8 cellular contexts compared by ENCODE assay signal in the genomic region with DNA sequence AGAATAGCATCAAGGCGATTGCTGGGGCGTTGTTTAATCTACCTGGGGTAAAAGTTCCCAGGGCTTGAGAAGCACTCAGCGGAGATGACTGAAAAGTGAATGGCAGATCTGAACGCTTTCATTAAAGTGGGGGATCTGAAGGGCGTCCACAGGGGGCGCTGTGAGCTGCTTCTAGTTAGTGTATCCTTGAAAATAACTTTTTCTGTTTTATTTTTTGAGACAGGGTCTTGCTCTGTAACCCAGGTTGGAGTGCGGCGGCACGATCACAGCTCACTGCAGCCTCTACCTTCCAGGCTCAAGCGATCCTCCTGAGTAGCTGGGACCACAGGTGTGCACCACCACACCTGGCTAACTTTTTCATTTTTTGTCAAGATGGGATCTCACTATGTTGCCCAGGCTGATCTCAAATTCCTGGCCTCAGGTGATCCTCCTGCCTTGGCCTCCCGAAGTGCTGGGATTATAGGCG.
DNase-seq lines count a peak whose midpoint lies in the region; ATAC-seq, FAIRE-seq and TF ChIP-seq lines count a peak whose summit lies in the region.

No MANE protein-coding gene starts in this region.

- no peaks in the 10 kb centered on the region for H3K27me3 Mint-ChIP-seq in activated T-cell treated with anti-CD3 and anti-CD28 coated beads, Interleukin-2, amount 50 U/mL, for 4 hours (ENCODE audit: low read depth)
- no peaks in the 10 kb centered on the region for H3K27me3 Mint-ChIP-seq in stimulated activated naive B cell treated with anti-CD40 and anti-IgM and Interleukin-4, amounts not matched to agents 10 μg/mL and 1 μg/mL and 100 μg/mL, for 72 hours

- H3K4me2 ChIP-seq in endothelial cell of umbilical vein (ENCODE audit: insufficient read depth, low read length): no peak overlapping the region

- TF ChIP-seq POLR2A in endothelial cell of umbilical vein (IDR thresholded peaks at IDR 0.05; ENCODE audit: low read depth, low read length) (no peak), suprapubic skin (IDR thresholded peaks at IDR 0.05) (no peak)

- TF ChIP-seq CTCF in endothelial cell of umbilical vein (IDR thresholded peaks at IDR 0.05; ENCODE audit: extremely low read depth in 1 of 2, insufficient read depth in 1 of 2, low read depth in 1 of 2, low read length in 2 of 2) (peak; percentile 49 to 56), suprapubic skin (IDR thresholded peaks at IDR 0.05) (peak in 1 of 2 donors; percentile 16)

- no peak overlapping the region for H3K27ac Mint-ChIP-seq in stimulated activated naive B cell treated with anti-CD40 and anti-IgM and Interleukin-4, amounts not matched to agents 10 μg/mL and 1 μg/mL and 100 μg/mL, for 72 hours

- no peak for FAIRE-seq in endothelial cell of umbilical vein (lab: Jason Lieb, UNC)

- H2AFZ ChIP-seq in endothelial cell of umbilical vein (ENCODE audit: low read depth, low read length): no peak overlapping the region

- H3K79me2 ChIP-seq in endothelial cell of umbilical vein (ENCODE audit: control insufficient read depth, insufficient read depth, low read length): no peaks in the 10 kb centered on the region

- H4K20me1 ChIP-seq in endothelial cell of umbilical vein (replicated peaks; ENCODE audit: control insufficient read depth, extremely low read depth, insufficient read depth, low read length): no peaks in the 10 kb centered on the region

- no peaks in the 10 kb centered on the region for H3K4me1 Mint-ChIP-seq in activated T-cell treated with anti-CD3 and anti-CD28 coated beads, Interleukin-2, amount 50 U/mL, for 4 hours (ENCODE audit: low read depth)
- H3K4me1 Mint-ChIP-seq in stimulated activated naive B cell treated with anti-CD40 and anti-IgM and Interleukin-4, amounts not matched to agents 10 μg/mL and 1 μg/mL and 100 μg/mL, for 72 hours: peaks cover 0 to 1% of the 10 kb centered on the region in 2 donors

- dilution Hi-C loops in endothelial cell of umbilical vein (cut with MboI; ENCODE audit: extremely low pct_ligation_motif_present, low sequenced_read_pairs): no loop called here

- H3K4me1 ChIP-seq in endothelial cell of umbilical vein (ENCODE audit: control insufficient read depth, extremely low read depth, insufficient read depth, low read length): no peaks in the 10 kb centered on the region
- no peaks in the 10 kb centered on the region for H3K4me1 ChIP-seq in suprapubic skin

- no peaks in the 10 kb centered on the region for H3K9me1 ChIP-seq in endothelial cell of umbilical vein (replicated peaks; ENCODE audit: control insufficient read depth, extremely low read depth, insufficient read depth, low read length)

- DNase-seq in activated T-cell treated with anti-CD3 and anti-CD28 coated beads for 1 hour (ENCODE audit: low read depth) (peak; percentile 35), RKO (ENCODE audit: low spot score) (peak; percentile 19), endothelial cell of umbilical vein (ENCODE audit: low read depth, low spot score) (no peak), suprapubic skin (ENCODE audit: low spot score in 2 of 2) (peak; percentile 8 to 33), cerebellum (ENCODE audit: low spot score) (no peak), pons (ENCODE audit: low spot score) (no peak)
- DNase-seq in activated T-cell treated with anti-CD3 and anti-CD28 coated beads, Interleukin-2, amount 50 U/mL, for 4 hours: no peak
- DNase-seq in stimulated activated naive B cell treated with anti-CD40 and anti-IgM and Interleukin-4, amounts not matched to agents 10 μg/mL and 1 μg/mL and 100 μg/mL, for 72 hours: no peak

- H3K36me3 ChIP-seq in endothelial cell of umbilical vein (ENCODE audit: control insufficient read depth in 2 of 2, extremely low read depth in 1 of 2, insufficient read depth in 2 of 2, low read length in 2 of 2) (peaks cover 0 to 4% of the 10 kb centered on the region in 2 experiments), suprapubic skin (peaks cover 47% of the 10 kb centered on the region)

- WGBS in suprapubic skin: 91% methylated on average over 12 of the region's 12 CpGs

- H3K9ac ChIP-seq in endothelial cell of umbilical vein (replicated peaks; ENCODE audit: extremely low read depth, insufficient read depth, low read length): no peak overlapping the region

- H3K27ac ChIP-seq in endothelial cell of umbilical vein (ENCODE audit: insufficient read depth, low read depth, low read length): no peak overlapping the region
- H3K27ac ChIP-seq in suprapubic skin: no peak overlapping the region

- POLR2A ChIA-PET in endothelial cell of umbilical vein (lab: Charles Lee): interaction anchor here (1.0 kb wide), 1 partner anchor 457 kb away, joined by 6 read pairs; a partner anchor contains a TSS

- intact Hi-C loops in endothelial cell of umbilical vein (cut with micrococcal nuclease): no loop called here

- no peak for ATAC-seq in activated T-cell treated with anti-CD3 and anti-CD28 coated beads, Interleukin-2, amount 50 U/mL, for 4 hours
- no peak for ATAC-seq in stimulated activated naive B cell treated with anti-CD40 and anti-IgM and Interleukin-4, amounts not matched to agents 10 μg/mL and 1 μg/mL and 100 μg/mL, for 72 hours (replicated peaks)

- H3K9me3 ChIP-seq in endothelial cell of umbilical vein (replicated peaks; ENCODE audit: control insufficient read depth, insufficient read depth, low read length) (no peaks in the 10 kb centered on the region), suprapubic skin (no peaks in the 10 kb centered on the region)

- H3K27me3 ChIP-seq in endothelial cell of umbilical vein (ENCODE audit: control insufficient read depth in 2 of 2, insufficient read depth in 2 of 2, low read length in 2 of 2) (no peaks in the 10 kb centered on the region), suprapubic skin (no peaks in the 10 kb centered on the region)

- TF ChIP-seq EP300 in suprapubic skin (IDR thresholded peaks at IDR 0.05): no peak

- CTCF ChIA-PET in endothelial cell of umbilical vein (lab: Charles Lee): interaction anchor here (1.0 to 1.8 kb wide), 8 partner anchors 15 to 518 kb away, joined by 3 to 7 read pairs (median 4); no protein-coding TSS in a partner anchor

- no TSS peak for BruUV-seq in endothelial cell of umbilical vein (replicated peaks; lab: Mats Ljungman, UMichigan)

- H3K4me3 ChIP-seq in endothelial cell of umbilical vein (replicated peaks in 1 of 3; ENCODE audit: insufficient read depth in 1 of 3, low read depth in 1 of 3, low read length in 3 of 3) (no peak overlapping the region), suprapubic skin (no peak overlapping the region)

- no peaks in the 10 kb centered on the region for H3K9me3 Mint-ChIP-seq in activated T-cell treated with anti-CD3 and anti-CD28 coated beads, Interleukin-2, amount 50 U/mL, for 4 hours
- H3K9me3 Mint-ChIP-seq in stimulated activated naive B cell treated with anti-CD40 and anti-IgM and Interleukin-4, amounts not matched to agents 10 μg/mL and 1 μg/mL and 100 μg/mL, for 72 hours: no peaks in the 10 kb centered on the region

- no peak overlapping the region for H3K4me3 Mint-ChIP-seq in activated T-cell treated with anti-CD3 and anti-CD28 coated beads, Interleukin-2, amount 50 U/mL, for 4 hours
- no peak overlapping the region for H3K4me3 Mint-ChIP-seq in stimulated activated naive B cell treated with anti-CD40 and anti-IgM and Interleukin-4, amounts not matched to agents 10 μg/mL and 1 μg/mL and 100 μg/mL, for 72 hours

- peaks cover 16% of the 10 kb centered on the region for H3K36me3 Mint-ChIP-seq in activated T-cell treated with anti-CD3 and anti-CD28 coated beads, Interleukin-2, amount 50 U/mL, for 4 hours (ENCODE audit: insufficient read depth)
- peaks cover 31 to 53% of the 10 kb centered on the region in 2 donors for H3K36me3 Mint-ChIP-seq in stimulated activated naive B cell treated with anti-CD40 and anti-IgM and Interleukin-4, amounts not matched to agents 10 μg/mL and 1 μg/mL and 100 μg/mL, for 72 hours

TF ChIP-seq in endothelial cell of umbilical vein, 7 proteins besides CTCF, POLR2A, EP300 and RAD21:
- no peak for TF ChIP-seq EZH2 (IDR thresholded peaks at IDR 0.05; ENCODE audit: borderline replicate concordance, low read depth, low read length, severe bottlenecking)
- no peak for TF ChIP-seq POLR2AphosphoS5 (IDR thresholded peaks at IDR 0.05; ENCODE audit: insufficient read depth, low read depth, low read length)
- no peak for TF ChIP-seq JUN (IDR thresholded peaks at IDR 0.05; ENCODE audit: borderline replicate concordance, insufficient read depth, insufficient read length, low read depth)

Comparison
In these comparisons a context has a peak if more than half of its experiments do, and no peak if none do; other contexts are left out.
1. DNase-seq: peak in activated T-cell treated with anti-CD3 and anti-CD28 coated beads for 1 hour (single experiment), RKO (single experiment) and suprapubic skin (2 of 2); none in activated T-cell treated with anti-CD3 and anti-CD28 coated beads, Interleukin-2, amount 50 U/mL, for 4 hours (single experiment), endothelial cell of umbilical vein (single experiment), cerebellum (single experiment), pons (single experiment) and stimulated activated naive B cell treated with anti-CD40 and anti-IgM and Interleukin-4, amounts not matched to agents 10 μg/mL and 1 μg/mL and 100 μg/mL, for 72 hours (single experiment).